Comparison of ENCODE assay signal across 8 cellular contexts in the genomic region with DNA sequence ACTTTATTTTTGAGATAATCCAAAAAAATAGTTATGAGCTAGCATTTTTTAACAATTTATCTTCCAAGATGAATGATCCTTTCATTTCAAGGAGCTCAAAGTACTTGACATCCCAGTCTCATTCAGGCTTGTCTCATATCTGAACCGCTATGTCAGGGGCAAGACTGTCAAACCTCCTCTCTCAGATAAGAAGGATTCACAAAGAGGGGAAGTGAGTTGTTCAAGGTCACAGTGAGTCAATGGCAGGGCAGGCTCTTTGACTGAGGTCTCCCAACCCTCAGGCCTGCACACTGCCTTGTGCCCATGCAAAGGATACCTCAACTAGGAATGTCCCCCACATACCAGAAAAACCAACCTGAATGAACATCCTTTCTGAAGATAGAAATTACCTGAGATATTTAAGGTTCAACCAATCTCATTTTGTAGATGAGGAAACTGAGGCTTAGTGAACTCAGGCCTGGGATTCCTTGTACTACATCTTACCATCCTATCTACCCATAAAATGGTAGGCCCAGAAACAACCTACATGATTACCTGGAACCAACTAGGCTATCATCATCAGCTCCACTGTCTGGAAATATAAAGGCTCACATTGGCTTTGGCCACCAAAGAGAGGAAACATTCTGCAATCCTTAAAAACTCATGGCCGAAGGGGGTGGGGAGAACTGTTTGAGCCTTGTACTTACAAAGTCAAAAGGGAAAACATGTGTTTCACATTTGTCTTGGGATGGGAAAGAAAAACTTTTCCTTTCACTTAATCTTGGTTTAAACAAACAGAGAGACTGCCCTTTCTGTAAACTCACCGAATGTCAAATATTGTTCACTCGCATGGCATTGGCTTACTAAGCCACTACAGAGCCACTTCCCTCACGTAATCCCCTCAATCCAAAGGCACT. TPM values are rescaled to one million over a fixed set of nuclear protein-coding genes. Genes with fewer than 3 reads are reported as not detected.
DNase-seq lines count a peak whose midpoint lies in the region; ATAC-seq, FAIRE-seq and TF ChIP-seq lines count a peak whose summit lies in the region.

No MANE protein-coding gene starts in this region.

- H3K4me2 ChIP-seq in Loucy (ENCODE audit: low read depth, low read length, poor library complexity, severe bottlenecking), result peak overlapping the region; percentile 79
- peak overlapping the region; percentile 43 for H3K4me2 ChIP-seq in K562 (ENCODE audit: insufficient read depth, low read length)

- H3K4me1 ChIP-seq in Loucy (ENCODE audit: insufficient read depth, low read length, poor library complexity, severe bottlenecking) (peaks cover 60% of the 10 kb centered on the region), K562 (replicated peaks in 1 of 2; ENCODE audit: control insufficient read depth in 2 of 2, insufficient read depth in 2 of 2, low read length in 2 of 2) (peaks cover 0 to 19% of the 10 kb centered on the region in 2 experiments; a peak in 3 of 5 replicates), mesodermal cell (ENCODE audit: control insufficient read depth, insufficient read depth, low read length, poor library complexity, severe bottlenecking) (peaks cover 27% of the 10 kb centered on the region)

- no peaks in the 10 kb centered on the region for H3K36me3 ChIP-seq in Loucy (ENCODE audit: insufficient read depth, low read length)
- H3K36me3 ChIP-seq in K562 (ENCODE audit: control insufficient read depth, insufficient read depth, low read length), result no peaks in the 10 kb centered on the region
- no peaks in the 10 kb centered on the region for H3K36me3 ChIP-seq in mesodermal cell (ENCODE audit: control insufficient read depth, insufficient read depth, low read length)

- H4K20me1 ChIP-seq in Loucy (ENCODE audit: insufficient read depth, low read length, poor library complexity, severe bottlenecking), result no peaks in the 10 kb centered on the region
- no peaks in the 10 kb centered on the region for H4K20me1 ChIP-seq in K562 (replicated peaks; ENCODE audit: control insufficient read depth, insufficient read depth, low read length)

- H3K9me2 ChIP-seq in Loucy (replicated peaks; ENCODE audit: low read depth, low read length), result no peaks in the 10 kb centered on the region

- intact Hi-C loops in K562 (cut with micrococcal nuclease), result no loop called here

- CTCF ChIA-PET in AG04449 (lab: Yijun Ruan, JAX) (interaction anchor here (1.0 to 2.1 kb wide), 6 partner anchors 9 to 76 kb away, joined by 3 to 9 read pairs (median 4); no protein-coding TSS in a partner anchor), K562 (lab: Yijun Ruan, JAX; ENCODE audit: low intra/inter-chr PET ratio) (no interaction called here), GM10248 (lab: Yijun Ruan, JAX) (interaction anchor here (0.7 to 1.4 kb wide), 5 partner anchors 8 to 563 kb away, joined by 3 read pairs; no protein-coding TSS in a partner anchor)

- H3K4me3 ChIP-seq in AG04449 (ENCODE audit: low read depth, low read length), result peak overlapping the region; percentile 23; the same call in 1 of the 2 replicates
- peak overlapping the region; percentile 55 for H3K4me3 ChIP-seq in Loucy (ENCODE audit: low read length, poor library complexity, severe bottlenecking)
- no peak overlapping the region for H3K4me3 ChIP-seq in K562
- H3K4me3 ChIP-seq in mesodermal cell (ENCODE audit: extremely low read depth, insufficient read depth, low read length, poor library complexity, severe bottlenecking), result no peak overlapping the region

- 25% methylated on average over 5 of the region's 5 CpGs for WGBS in K562 (ENCODE audit: insufficient coverage, low coverage, missing lambda C conversion rate)
- WGBS in mesodermal cell (ENCODE audit: insufficient coverage in 2 of 2), 2 experiments, result 67 to 77% methylated on average over 3 of the region's 5 CpGs

- H3K27ac ChIP-seq in K562 (ENCODE audit: extremely low read depth, low read depth, low read length) (0 out of 3 replicates have a peak overlapping the region, but pooled peaks have one; percentile 27), mesodermal cell (ENCODE audit: low read depth, low read length, severe bottlenecking) (peak overlapping the region; percentile 96)

- no peak for TF ChIP-seq EP300 in K562 (IDR thresholded peaks at IDR 0.05; ENCODE audit: low read length)

- H3K79me2 ChIP-seq in Loucy (ENCODE audit: insufficient read depth, low read length) (no peaks in the 10 kb centered on the region), K562 (ENCODE audit: control insufficient read depth, insufficient read depth, low read length) (no peaks in the 10 kb centered on the region)

- no TSS peak for BruUV-seq in K562 (replicated peaks; lab: Mats Ljungman, UMichigan)

- H3K27me3 ChIP-seq in Loucy (ENCODE audit: insufficient read depth, low read length, poor library complexity, severe bottlenecking) (no peaks in the 10 kb centered on the region), K562 (ENCODE audit: control insufficient read depth in 2 of 2, insufficient read depth in 2 of 2, low read length in 2 of 2) (no peaks in the 10 kb centered on the region)

- H3K9me3 ChIP-seq in Loucy (ENCODE audit: insufficient read depth, low read depth, low read length) (no peaks in the 10 kb centered on the region), K562 (replicated peaks; ENCODE audit: control insufficient read depth, insufficient read depth, low read depth, low read length) (no peaks in the 10 kb centered on the region), mesodermal cell (ENCODE audit: control insufficient read depth, low read length) (no peaks in the 10 kb centered on the region)

- FAIRE-seq in K562 (lab: Jason Lieb, UNC), result peak; percentile 63

- H3K9ac ChIP-seq in Loucy (ENCODE audit: low read depth, low read length, poor library complexity, severe bottlenecking), result no peak overlapping the region
- H3K9ac ChIP-seq in K562 (ENCODE audit: insufficient read depth in 1 of 2, low read depth in 2 of 2, low read length in 2 of 2), result peak overlapping the region in 1 of 2 experiments; percentile 26; a peak in 1 of 4 replicates

- no peaks in the 10 kb centered on the region for H3K9me1 ChIP-seq in K562 (ENCODE audit: control insufficient read depth, insufficient read depth, low read length)

- TF ChIP-seq CTCF in AG04449 (IDR thresholded peaks at IDR 0.05; ENCODE audit: insufficient read depth, low read length, missing control alignments) (no peak), Loucy (conservative IDR thresholded peaks at IDR 0.05; ENCODE audit: low read length) (no peak), K562 (IDR thresholded peaks at IDR 0.05 in 2 of 3, conservative IDR thresholded peaks at IDR 0.05 in 1 of 3; ENCODE audit: insufficient read depth in 2 of 3, low read depth in 1 of 3, low read length in 3 of 3) (no peak), GM10248 (IDR thresholded peaks at IDR 0.05; ENCODE audit: control extremely low read depth, extremely low read depth, low read depth, missing control alignments) (no peak)

- DNase-seq in AG04449 (ENCODE audit: low read depth, low spot score) (no peak), K562 (ENCODE audit: extremely low read depth in 1 of 4, low spot score in 3 of 4) (peak in 1 of 4 experiments; percentile 47), NCI-H82 (lab: John Stamatoyannopoulos, UW) (no peak), GM10248 (ENCODE audit: extremely low spot score) (no peak), retina (no peak), GF-D8 (lab: John Stamatoyannopoulos, UW) (no peak)

- H2AFZ ChIP-seq in Loucy (ENCODE audit: low read length), result peak overlapping the region; percentile 52; the same call in 1 of the 2 replicates
- H2AFZ ChIP-seq in K562 (ENCODE audit: low read depth, low read length), result peak overlapping the region; percentile 83

- H3F3A ChIP-seq in Loucy (ENCODE audit: low read depth), result no peaks in the 10 kb centered on the region

- POLR2A ChIA-PET in AG04449 (lab: Yijun Ruan, JAX), result interaction anchor here (1.0 to 2.2 kb wide), 9 partner anchors 10 to 93 kb away, joined by 3 to 13 read pairs (median 6); no protein-coding TSS in a partner anchor
- POLR2A ChIA-PET in K562 (lab: Yijun Ruan, JAX), result interaction anchor here (0.7 to 1.0 kb wide), 4 partner anchors 9 to 17 kb away, joined by 3 to 4 read pairs (median 4); no protein-coding TSS in a partner anchor
- POLR2A ChIA-PET in GM10248 (lab: Yijun Ruan, JAX), result no interaction called here

- no peak for TF ChIP-seq RAD21 in K562 (CRISPR knock-in tag; conservative IDR thresholded peaks at IDR 0.05 in 1 of 2, IDR thresholded peaks at IDR 0.05 in 1 of 2)

- TF ChIP-seq POLR2A in K562 (conservative IDR thresholded peaks at IDR 0.05), result no peak

- peak; percentile 55 for ATAC-seq in K562

- in situ Hi-C loops in K562 (cut with MboI), result no loop called here

TF ChIP-seq in K562, 482 proteins besides CTCF, POLR2A, EP300 and RAD21 (continues in another document):
- TF ChIP-seq, protein P1, sequence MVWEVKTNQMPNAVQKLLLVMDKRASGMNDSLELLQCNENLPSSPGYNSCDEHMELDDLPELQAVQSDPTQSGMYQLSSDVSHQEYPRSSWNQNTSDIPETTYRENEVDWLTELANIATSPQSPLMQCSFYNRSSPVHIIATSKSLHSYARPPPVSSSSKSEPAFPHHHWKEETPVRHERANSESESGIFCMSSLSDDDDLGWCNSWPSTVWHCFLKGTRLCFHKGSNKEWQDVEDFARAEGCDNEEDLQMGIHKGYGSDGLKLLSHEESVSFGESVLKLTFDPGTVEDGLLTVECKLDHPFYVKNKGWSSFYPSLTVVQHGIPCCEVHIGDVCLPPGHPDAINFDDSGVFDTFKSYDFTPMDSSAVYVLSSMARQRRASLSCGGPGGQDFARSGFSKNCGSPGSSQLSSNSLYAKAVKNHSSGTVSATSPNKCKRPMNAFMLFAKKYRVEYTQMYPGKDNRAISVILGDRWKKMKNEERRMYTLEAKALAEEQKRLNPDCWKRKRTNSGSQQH (CRISPR knock-in tag; IDR thresholded peaks at IDR 0.05), result no peak
- TF ChIP-seq SETDB1 (IDR thresholded peaks at IDR 0.05; ENCODE audit: low read length), result no peak

RNA-seq across cellular contexts. Expression of a gene that starts 51.1 kb away (rescaled TPM):
- 0.35 and 2.6 TPM in 2 replicates for total RNA-seq in K562 (2011; cell fraction: chromatin; rRNA removed; ENCODE audit: low replicate concordance)
- 0.39 and 0.50 TPM in 2 replicates for total RNA-seq in K562 (2011; cell fraction: nucleolus; rRNA removed)
- 0.29 and 0.38 TPM in 2 replicates for total RNA-seq in K562 (2011; cell fraction: nucleoplasm; rRNA removed)
- total RNA-seq in K562 (2014; rRNA removed), result 0.04 and 0.05 TPM in 2 replicates
- total RNA-seq in K562 (2014; rRNA removed; fragmentation: Illumina TruSeq; extraction: Trizol), result 0.03 TPM in 1 of 2 replicates, not detected in the other
- 0.11 and 0.34 TPM in 2 replicates for total RNA-seq in K562 (2015; rRNA removed; fragmentation: Illumina TruSeq; extraction: Trizol)
- 0.31 TPM in 2 replicates for total RNA-seq in K562 (2021)
- polyA plus RNA-seq in K562 (2011; rRNA removed), result 0.16 and 0.39 TPM in 2 replicates
- 0.09 and 0.72 TPM in 2 replicates for polyA plus RNA-seq in K562 (2011; cell fraction: cytosol; rRNA removed)
- 0.53 and 7.0 TPM in 2 replicates for polyA plus RNA-seq in K562 (2011; cell fraction: nucleus; rRNA removed)
- polyA plus RNA-seq in K562 (2012), result 0.06 and 0.08 TPM in 2 replicates
- 0.04 and 0.09 TPM in 2 replicates for polyA plus RNA-seq in K562 (2014; fragmentation: Illumina TruSeq; extraction: Trizol)
- polyA plus RNA-seq in K562 (2014; fragmentation: Nextera tagmentation; extraction: Ambion mirVana), result not detected
- 0.03 and 0.25 TPM in 2 replicates for polyA plus RNA-seq in K562 (2014; rRNA removed)
- 0.14 TPM in 1 of 2 replicates, not detected in the other for polyA minus RNA-seq in K562 (2011; rRNA and poly(A)+ RNA removed)
- polyA minus RNA-seq in K562 (2011; cell fraction: cytosol; rRNA and poly(A)+ RNA removed), result 0.27 and 0.29 TPM in 2 replicates
- 0.27 and 0.33 TPM in 2 replicates for polyA minus RNA-seq in K562 (2011; cell fraction: nucleus; rRNA and poly(A)+ RNA removed)
- 1.5 TPM for polyA plus RNA-seq in mesodermal cell (2013, experiment 1 of 2)
- 0.61 TPM for polyA plus RNA-seq in mesodermal cell (2013, experiment 2 of 2)

Comparison
In these comparisons a context has a peak if more than half of its experiments do, and no peak if none do; other contexts are left out.
1. H3K4me3 ChIP-seq: peak in AG04449 (single experiment) and Loucy (single experiment); none in K562 (single experiment) and mesodermal cell (single experiment).